Comparison of ENCODE assay signal across 1 cellular context in genomic region chr3:28348637-28349396, GRCh38.
A peak's percentile ranks its signal among the peaks of the same experiment; 100 is the strongest.
TF ChIP-seq lines count a peak whose summit lies in the region.

AZI2 (minus strand) TSS chr3:28348824; CDS start chr3:28340617, 8,207 bp downstream.
ZCWPW2 (plus strand) TSS chr3:28348721; CDS start chr3:28413069, 64,348 bp downstream.

TF ChIP-seq in HepG2, 621 proteins besides CTCF, POLR2A, EP300 and RAD21 (continued from another document and continues in another):
- peak; percentile 76; the same call in 1 of the 2 replicates for TF ChIP-seq SNAPC4 (CRISPR knock-in tag; IDR thresholded peaks at IDR 0.05)
- peak; percentile 72; the same call in 1 of the 2 replicates for TF ChIP-seq ZNF746 (CRISPR knock-in tag; IDR thresholded peaks at IDR 0.05)
- TF ChIP-seq SRSF4 (IDR thresholded peaks at IDR 0.05; ENCODE audit: low read depth, low read length, poor library complexity, severe bottlenecking) = no peak
- no peak for TF ChIP-seq MLX (CRISPR knock-in tag; IDR thresholded peaks at IDR 0.05)
- TF ChIP-seq CENPBD1 (CRISPR knock-in tag; IDR thresholded peaks at IDR 0.05; ENCODE audit: borderline replicate concordance, low read depth) = no peak; the same call in 1 of the 2 replicates
- TF ChIP-seq GRHL1 (CRISPR knock-in tag; conservative IDR thresholded peaks at IDR 0.05) = no peak
- peak; percentile 50; the same call in 1 of the 2 replicates for TF ChIP-seq ZFP82 (CRISPR knock-in tag; IDR thresholded peaks at IDR 0.05; ENCODE audit: borderline replicate concordance)
- peak; percentile 57 for TF ChIP-seq POGK (CRISPR knock-in tag; conservative IDR thresholded peaks at IDR 0.05)
- peak; percentile 88; the same call in 1 of the 2 replicates for TF ChIP-seq ZNF343 (CRISPR knock-in tag; IDR thresholded peaks at IDR 0.05)
- no peak for TF ChIP-seq TCF7L2 (IDR thresholded peaks at IDR 0.05; ENCODE audit: low read depth, low read length)
- no peak for TF ChIP-seq ZBTB1 (CRISPR knock-in tag; IDR thresholded peaks at IDR 0.05; ENCODE audit: borderline replicate concordance)
- TF ChIP-seq MXD3 (CRISPR knock-in tag; IDR thresholded peaks at IDR 0.05) = peak; percentile 89; the same call in 1 of the 2 replicates
- peak; percentile 97 for TF ChIP-seq ZFX (CRISPR knock-in tag; IDR thresholded peaks at IDR 0.05; ENCODE audit: low read depth)
- no peak for TF ChIP-seq ZNF331 (CRISPR knock-in tag; IDR thresholded peaks at IDR 0.05)
- TF ChIP-seq ZBTB8A (CRISPR knock-in tag; IDR thresholded peaks at IDR 0.05; ENCODE audit: borderline replicate concordance, low read depth) = 0 out of 2 replicates have a peak, but pooled peaks have one; percentile 51
- TF ChIP-seq DRAP1 (CRISPR knock-in tag; IDR thresholded peaks at IDR 0.05) = 0 out of 2 replicates have a peak, but pooled peaks have one; percentile 46
- TF ChIP-seq CREM (IDR thresholded peaks at IDR 0.05) = peak; percentile 41; the same call in 1 of the 2 replicates
- TF ChIP-seq CREM (CRISPR knock-in tag; IDR thresholded peaks at IDR 0.05) = no peak
- no peak for TF ChIP-seq ZNF10 (CRISPR knock-in tag; IDR thresholded peaks at IDR 0.05; ENCODE audit: borderline replicate concordance, low read depth)
- no peak for TF ChIP-seq ZNF326 (CRISPR knock-in tag; IDR thresholded peaks at IDR 0.05; ENCODE audit: borderline replicate concordance)
- 0 out of 2 replicates have a peak, but pooled peaks have one; percentile 38 for TF ChIP-seq HIC2 (CRISPR knock-in tag; IDR thresholded peaks at IDR 0.05; ENCODE audit: low read depth)
- TF ChIP-seq ZNF280D (CRISPR knock-in tag; IDR thresholded peaks at IDR 0.05) = peak; percentile 84
- TF ChIP-seq NFKB2 (CRISPR knock-in tag; IDR thresholded peaks at IDR 0.05; ENCODE audit: borderline replicate concordance) = peak; percentile 91; the same call in 1 of the 2 replicates
- TF ChIP-seq HNF1A (IDR thresholded peaks at IDR 0.05; ENCODE audit: low read depth) = no peak
- peak; percentile 84 for TF ChIP-seq HNF1A (CRISPR knock-in tag; IDR thresholded peaks at IDR 0.05; ENCODE audit: borderline replicate concordance)
- TF ChIP-seq JDP2 (CRISPR knock-in tag; IDR thresholded peaks at IDR 0.05; ENCODE audit: borderline replicate concordance) = no peak
- no peak for TF ChIP-seq ZNF710 (CRISPR knock-in tag; IDR thresholded peaks at IDR 0.05; ENCODE audit: borderline replicate concordance)
- peak; percentile 67 for TF ChIP-seq SP2 (CRISPR knock-in tag; IDR thresholded peaks at IDR 0.05)
- TF ChIP-seq BORCS8-MEF2B (CRISPR knock-in tag; IDR thresholded peaks at IDR 0.05) = peak; percentile 82
- TF ChIP-seq ZNF101 (CRISPR knock-in tag; IDR thresholded peaks at IDR 0.05; ENCODE audit: borderline replicate concordance, low read depth) = 0 out of 2 replicates have a peak, but pooled peaks have one; percentile 40
- TF ChIP-seq ZNF605 (CRISPR knock-in tag; IDR thresholded peaks at IDR 0.05) = peak; percentile 92
- no peak for TF ChIP-seq ZNF7 (CRISPR knock-in tag; IDR thresholded peaks at IDR 0.05)
